Comparison of ENCODE assay signal across 8 cellular contexts in the genomic region with DNA sequence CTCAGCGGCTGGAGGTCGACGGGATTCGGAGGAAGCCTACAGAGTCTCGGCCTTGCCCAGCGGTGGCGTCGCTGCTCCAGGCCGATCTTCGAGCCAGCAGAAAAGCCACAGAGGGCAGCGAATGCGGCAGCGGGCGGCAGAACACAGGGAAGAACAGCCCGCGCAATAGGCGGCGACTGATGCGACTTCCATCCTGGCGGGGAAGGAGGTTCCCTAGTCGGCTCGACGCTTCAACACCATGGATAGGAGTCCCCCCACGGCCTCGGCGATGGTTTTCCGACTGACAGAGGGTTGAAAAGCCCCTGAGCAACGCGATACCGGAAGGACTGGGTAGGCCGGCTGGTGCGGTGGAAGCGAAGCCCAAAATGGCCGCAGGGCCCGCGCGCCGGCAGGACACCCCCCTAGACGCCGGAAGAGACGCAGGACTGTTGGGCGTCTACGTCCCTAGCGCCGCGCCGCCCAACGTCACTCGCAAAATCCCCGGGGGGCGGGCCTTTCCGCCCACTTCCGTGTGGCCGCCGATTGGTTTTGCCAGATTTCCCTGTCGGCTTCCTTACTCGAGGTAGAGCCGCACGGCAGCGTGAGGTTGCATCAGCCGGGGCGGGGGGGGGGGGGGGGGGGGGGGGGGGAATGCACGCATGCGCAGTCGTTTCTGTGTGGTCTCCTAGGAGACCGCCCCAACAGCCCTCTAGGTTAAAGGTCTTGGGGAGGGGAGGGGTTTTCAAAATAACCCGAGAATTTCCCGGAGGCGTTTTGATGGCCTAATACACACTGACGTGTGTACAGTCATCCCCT. TPM values are rescaled to one million over a fixed set of nuclear protein-coding genes. Genes with fewer than 3 reads are reported as not detected.
A peak's percentile ranks its signal among the peaks of the same experiment; 100 is the strongest.
DNase-seq lines count a peak whose midpoint lies in the region; ATAC-seq and TF ChIP-seq lines count a peak whose summit lies in the region.

Gene PPP1R15B, minus strand, starts transcription at position 367 of the 795 bp plus-strand sequence. CDS start 406 bp downstream, outside the sequence.

- peaks cover 14% of the 10 kb centered on the region for H3K4me1 Mint-ChIP-seq in activated T-cell treated with anti-CD3 and anti-CD28 coated beads, Interleukin-2, amount 50 U/mL, for 4 hours (ENCODE audit: low read depth)

- peak within 1 kb of the TSS; percentile 99 for H3K4me3 Mint-ChIP-seq in activated T-cell treated with anti-CD3 and anti-CD28 coated beads, Interleukin-2, amount 50 U/mL, for 4 hours

- 0% methylated on average over 69 of the region's 70 CpGs for whole genome bisulfite sequencing in esophagus, 2 donors

- POLR2A ChIA-PET in Panc1 (lab: Charles Lee) = interaction anchor here (0.7 kb wide), 1 partner anchor 83 kb away, joined by 5 read pairs; no protein-coding TSS in a partner anchor

- peaks cover 24% of the 10 kb centered on the region for H3K36me3 Mint-ChIP-seq in activated T-cell treated with anti-CD3 and anti-CD28 coated beads, Interleukin-2, amount 50 U/mL, for 4 hours (ENCODE audit: insufficient read depth)

- H3K4me1 ChIP-seq in Panc1 (ENCODE audit: control insufficient read depth, insufficient read depth, low read length) (peaks cover 29% of the 10 kb centered on the region), esophagus (ENCODE audit: control insufficient read depth in 2 of 2, insufficient read depth in 2 of 2, low read length in 1 of 2) (no peaks in the 10 kb centered on the region), muscle layer of colon (ENCODE audit: insufficient read depth, low read length) (peaks cover 7% of the 10 kb centered on the region)

- H3K27me3 Mint-ChIP-seq in activated T-cell treated with anti-CD3 and anti-CD28 coated beads, Interleukin-2, amount 50 U/mL, for 4 hours (ENCODE audit: low read depth) = no peaks in the 10 kb centered on the region

- H3K9me3 Mint-ChIP-seq in activated T-cell treated with anti-CD3 and anti-CD28 coated beads, Interleukin-2, amount 50 U/mL, for 4 hours = no peaks in the 10 kb centered on the region

- no peaks in the 10 kb centered on the region for H3K27me3 ChIP-seq in Panc1 (ENCODE audit: control insufficient read depth, insufficient read depth, low read length)
- no peaks in the 10 kb centered on the region for H3K27me3 ChIP-seq in esophagus (ENCODE audit: control insufficient read depth in 1 of 2, insufficient read depth in 2 of 2, low read length in 2 of 2)
- no peaks in the 10 kb centered on the region for H3K27me3 ChIP-seq in muscle layer of colon (ENCODE audit: control insufficient read depth in 1 of 2, insufficient read depth in 2 of 2, low read length in 2 of 2)

- in situ Hi-C loops in Panc1 (cut with HindIII; ENCODE audit: low pct_unique_long_range_greater_than_20kb, low sequenced_read_pairs) = no loop called here

- no peak for TF ChIP-seq CTCF in Panc1 (IDR thresholded peaks at IDR 0.05)

- H3K4me3 ChIP-seq in Panc1 (ENCODE audit: low read depth in 2 of 2, low read length in 2 of 2) (peak within 1 kb of the TSS; percentile 82 to 99), esophagus (ENCODE audit: low read depth in 1 of 2, low read length in 2 of 2) (peak within 1 kb of the TSS; percentile 93 to 97), muscle layer of colon (ENCODE audit: low read depth in 1 of 2, low read length in 2 of 2) (peak within 1 kb of the TSS; percentile 95 to 98)

- H3K9me3 ChIP-seq in Panc1 (ENCODE audit: control insufficient read depth, insufficient read depth, low read depth, low read length) = no peaks in the 10 kb centered on the region
- no peaks in the 10 kb centered on the region for H3K9me3 ChIP-seq in esophagus (ENCODE audit: control insufficient read depth in 2 of 2, insufficient read depth in 1 of 2, low read depth in 1 of 2, low read length in 1 of 2)
- H3K9me3 ChIP-seq in muscle layer of colon (ENCODE audit: low read length) = no peaks in the 10 kb centered on the region

- no TSS peak for BruUV-seq in Panc1 (replicated peaks; lab: Mats Ljungman, UMichigan)

- H3K27ac ChIP-seq in Panc1 (ENCODE audit: low read length) (peak within 1 kb of the TSS; percentile 99), esophagus (ENCODE audit: low read depth in 2 of 2, low read length in 1 of 2) (peak within 1 kb of the TSS; percentile 99 to 100), muscle layer of colon (ENCODE audit: low read depth, low read length) (peak within 1 kb of the TSS; percentile 99)

- peak; percentile 100 for DNase-seq in DMS153 treated with DMSO at 0.1 percent for 48 hours (lab: John Stamatoyannopoulos, UW; ENCODE audit: unreplicated experiment)
- DNase-seq in KG1 (lab: John Stamatoyannopoulos, UW) = peak; percentile 94
- DNase-seq in Panc1 (ENCODE audit: low read depth, low spot score) = peak; percentile 85
- peak; percentile 97 for DNase-seq in activated T-cell treated with anti-CD3 and anti-CD28 coated beads, Interleukin-2, amount 50 U/mL, for 4 hours
- DNase-seq in stimulated activated CD8-positive, alpha-beta memory T cell treated with anti-CD3 and anti-CD28 coated beads, Interleukin-7, amount 100 ng/mL, for 24 hours (ENCODE audit: low read depth) = peak; percentile 93

- H3K9ac ChIP-seq in muscle layer of colon (ENCODE audit: low read length) = peak within 1 kb of the TSS; percentile 98

- intact Hi-C loops in Panc1 (cut with micrococcal nuclease; ENCODE audit: unreplicated experiment) = no loop called here

- peaks cover 17% of the 10 kb centered on the region for H3K36me3 ChIP-seq in Panc1 (ENCODE audit: control insufficient read depth, insufficient read depth, low read length)
- no peaks in the 10 kb centered on the region for H3K36me3 ChIP-seq in esophagus (ENCODE audit: control insufficient read depth in 2 of 2, insufficient read depth in 2 of 2, low read length in 1 of 2)
- peaks cover 8% of the 10 kb centered on the region for H3K36me3 ChIP-seq in muscle layer of colon (ENCODE audit: insufficient read depth, low read length)

- ATAC-seq in GM21717 (IDR thresholded peaks at IDR 0.05; ENCODE audit: unreplicated experiment) (peak; percentile 85), Panc1 (peak; percentile 92)
- peak; percentile 95 to 96 for ATAC-seq in activated T-cell treated with anti-CD3 and anti-CD28 coated beads, Interleukin-2, amount 50 U/mL, for 4 hours

- CTCF ChIA-PET in Panc1 (lab: Charles Lee) = interaction anchor here (0.7 kb wide), 1 partner anchor 284 kb away, joined by 3 read pairs; no protein-coding TSS in a partner anchor

RNA-seq across cellular contexts. Expression of gene PPP1R15B, which starts in this region (rescaled TPM):
- total RNA-seq in Panc1 (2021; ENCODE audit: unreplicated experiment) = 51.1 TPM
- polyA plus RNA-seq in Panc1 (2012; ENCODE audit: insufficient read length) = 14.8 TPM
- total RNA-seq in activated T-cell treated with anti-CD3 and anti-CD28 coated beads, Interleukin-2, amount 50 U/mL, for 4 hours = 10 to 100 TPM; 71.7 to 80.1 (median 72.9) TPM
- 10 to 100 TPM; 14.1 to 15.7 TPM for polyA plus RNA-seq in esophagus

Comparison
In these comparisons a context has a peak if more than half of its experiments do, and no peak if none do; other contexts are left out.
1. Peak in every context shown above with its lines: DNase-seq, ATAC-seq, H3K4me3 ChIP-seq and H3K27ac ChIP-seq.